19 cellular contexts compared by ENCODE assay signal in genomic region chr14:58014778-58015177, GRCh38.
DNase-seq lines count a peak whose midpoint lies in the region; ATAC-seq and TF ChIP-seq lines count a peak whose summit lies in the region.
"Had no signal": no experiment of that assay in that cellular context is flagged by ENCODE, and none has a peak within 500 bp of the region (broad histone marks: within the 10 kb centered on the region; RNA-seq: fewer than 3 reads in every experiment).

No MANE protein-coding gene starts in this region.

- ATAC-seq in GM23338 (peak; percentile 63), HG02588 (IDR thresholded peaks at IDR 0.05; ENCODE audit: unreplicated experiment) (no peak)
- ATAC-seq in stimulated activated effector memory CD8-positive, alpha-beta T cell treated with anti-CD3 and anti-CD28 coated beads, Interleukin-12 subunit alpha, Interleukin-12 subunit beta, amount 100 ng/mL, for 72 hours, result peak; percentile 19
- ATAC-seq: Right ventricle myocardium inferior had no signal

- H3K27ac Mint-ChIP-seq in GM23338 (no peak overlapping the region), endodermal cell (no peak overlapping the region)
- no peak overlapping the region for H3K27ac Mint-ChIP-seq in stimulated activated effector memory CD8-positive, alpha-beta T cell treated with anti-CD3 and anti-CD28 coated beads, Interleukin-12 subunit alpha, Interleukin-12 subunit beta, amount 100 ng/mL, for 72 hours
- H3K27ac Mint-ChIP-seq: B cell had no signal

- H3K27me3 ChIP-seq in GM23338 (ENCODE audit: insufficient read depth), result no peaks in the 10 kb centered on the region
- H3K27me3 ChIP-seq in endodermal cell (ENCODE audit: control insufficient read depth, insufficient read depth, low read length, poor library complexity, severe bottlenecking), result no peaks in the 10 kb centered on the region

- peak; percentile 5 for DNase-seq in DMS 273 (lab: John Stamatoyannopoulos, UW; ENCODE audit: unreplicated experiment)
- DNase-seq in DMS 273 treated with DMSO at 0.1 percent for 48 hours (lab: John Stamatoyannopoulos, UW), result no peak
- DNase-seq in GM23338 (ENCODE audit: low spot score), result peak; percentile 2
- no peak for DNase-seq in endodermal cell
- no peak for DNase-seq in stimulated activated effector memory CD8-positive, alpha-beta T cell treated with anti-CD3 and anti-CD28 coated beads, Interleukin-12 subunit alpha, Interleukin-12 subunit beta, amount 100 ng/mL, for 72 hours (ENCODE audit: low spot score in 2 of 2)
- no peak for DNase-seq in cerebellar nuclear complex (lab: John Stamatoyannopoulos, UW)
- no peak for DNase-seq in NCI-H345 (lab: John Stamatoyannopoulos, UW)
- DNase-seq: 8988T; DND-41; MM.1S; NCI-H1048; NCI-H1417 treated with DMSO at 0.1 percent for 48 hours; NCI-H187; NCI-H69; NK-92 treated with Interleukin-12 subunit alpha and Interleukin-12 subunit beta, amount 100 ng/mL, for 24 hours had no signal

- H3K36me3 Mint-ChIP-seq in GM23338 (ENCODE audit: low read depth) (no peaks in the 10 kb centered on the region), endodermal cell (ENCODE audit: low read depth) (no peaks in the 10 kb centered on the region)
- no peaks in the 10 kb centered on the region for H3K36me3 Mint-ChIP-seq in stimulated activated effector memory CD8-positive, alpha-beta T cell treated with anti-CD3 and anti-CD28 coated beads, Interleukin-12 subunit alpha, Interleukin-12 subunit beta, amount 100 ng/mL, for 72 hours
- H3K36me3 Mint-ChIP-seq: CD14-positive monocyte had no signal

- H3K9ac ChIP-seq in endodermal cell (ENCODE audit: extremely low read depth, low read length, poor library complexity, severe bottlenecking), result no peak overlapping the region

- H3K4me1 ChIP-seq in GM23338 (ENCODE audit: insufficient read depth) (no peaks in the 10 kb centered on the region), endodermal cell (ENCODE audit: control insufficient read depth, insufficient read depth, low read length) (no peaks in the 10 kb centered on the region)

- H3K36me3 ChIP-seq in GM23338 (ENCODE audit: insufficient read depth) (no peaks in the 10 kb centered on the region), endodermal cell (ENCODE audit: control insufficient read depth, insufficient read depth, low read length) (no peaks in the 10 kb centered on the region)

- H3K9me3 Mint-ChIP-seq in GM23338, result no peaks in the 10 kb centered on the region
- peaks cover 2% of the 10 kb centered on the region for H3K9me3 Mint-ChIP-seq in endodermal cell
- H3K9me3 Mint-ChIP-seq in stimulated activated effector memory CD8-positive, alpha-beta T cell treated with anti-CD3 and anti-CD28 coated beads, Interleukin-12 subunit alpha, Interleukin-12 subunit beta, amount 100 ng/mL, for 72 hours, result no peaks in the 10 kb centered on the region

- no peaks in the 10 kb centered on the region for H3K9me2 ChIP-seq in GM23338 (ENCODE audit: insufficient read depth)

- H3K4me3 Mint-ChIP-seq in GM23338 (no peak overlapping the region), endodermal cell (no peak overlapping the region)
- H3K4me3 Mint-ChIP-seq in stimulated activated effector memory CD8-positive, alpha-beta T cell treated with anti-CD3 and anti-CD28 coated beads, Interleukin-12 subunit alpha, Interleukin-12 subunit beta, amount 100 ng/mL, for 72 hours, result no peak overlapping the region
- H3K4me3 Mint-ChIP-seq: B cell, CD14-positive monocyte had no signal

- H3K4me3 ChIP-seq in GM23338, result no peak overlapping the region
- no peak overlapping the region for H3K4me3 ChIP-seq in endodermal cell (ENCODE audit: low read length)

- WGBS in endodermal cell (ENCODE audit: insufficient coverage in 1 of 2, insufficient read length in 1 of 2), 2 experiments, result 95 to 100% methylated on average over 2 of the region's 2 CpGs

- no peaks in the 10 kb centered on the region for H3K27me3 Mint-ChIP-seq in GM23338 (ENCODE audit: insufficient read depth, low read depth, poor library complexity)
- H3K27me3 Mint-ChIP-seq in endodermal cell (ENCODE audit: insufficient read depth), result no peaks in the 10 kb centered on the region

- no peaks in the 10 kb centered on the region for H3K4me1 Mint-ChIP-seq in GM23338
- peaks cover 5% of the 10 kb centered on the region for H3K4me1 Mint-ChIP-seq in endodermal cell
- no peaks in the 10 kb centered on the region for H3K4me1 Mint-ChIP-seq in stimulated activated effector memory CD8-positive, alpha-beta T cell treated with anti-CD3 and anti-CD28 coated beads, Interleukin-12 subunit alpha, Interleukin-12 subunit beta, amount 100 ng/mL, for 72 hours
- H3K4me1 Mint-ChIP-seq: B cell, CD14-positive monocyte had no signal

- peak in 1 of 2 experiments; percentile 39; a peak in 1 of 4 replicates for TF ChIP-seq CTCF in GM23338 (conservative IDR thresholded peaks at IDR 0.05; ENCODE audit: low read depth in 2 of 2)
- TF ChIP-seq CTCF in endodermal cell (conservative IDR thresholded peaks at IDR 0.05), result peak; percentile 62

- no peak overlapping the region for H3K27ac ChIP-seq in GM23338 (ENCODE audit: low read depth)
- H3K27ac ChIP-seq in endodermal cell (ENCODE audit: low read depth, low read length), result no peak overlapping the region

- no peaks in the 10 kb centered on the region for H4K20me1 ChIP-seq in GM23338 (replicated peaks; ENCODE audit: insufficient read depth)

- H3K4me2 ChIP-seq in GM23338, result no peak overlapping the region

- H3K79me2 ChIP-seq in GM23338 (replicated peaks; ENCODE audit: insufficient read depth), result no peaks in the 10 kb centered on the region

- no peak overlapping the region for H2AFZ ChIP-seq in GM23338

- H3K9me3 ChIP-seq in endodermal cell (ENCODE audit: control insufficient read depth, low read length), result peaks cover 5% of the 10 kb centered on the region

- H3F3A ChIP-seq in GM23338 (replicated peaks; ENCODE audit: low read depth), result no peaks in the 10 kb centered on the region

TF ChIP-seq in GM23338, 12 proteins besides CTCF, POLR2A, EP300 and RAD21 (continues in another document):
- TF ChIP-seq ZNF114 (CRISPR knock-in tag; IDR thresholded peaks at IDR 0.05) (no peak), ZNF462 (CRISPR knock-in tag; IDR thresholded peaks at IDR 0.05) (no peak)

Comparison
In these comparisons a context has a peak if more than half of its experiments do, and no peak if none do; other contexts are left out.
1. DNase-seq: peak in DMS 273 (single experiment) and GM23338 (single experiment); none in DMS 273 treated with DMSO at 0.1 percent for 48 hours (single experiment), endodermal cell (single experiment), stimulated activated effector memory CD8-positive, alpha-beta T cell treated with anti-CD3 and anti-CD28 coated beads, Interleukin-12 subunit alpha, Interleukin-12 subunit beta, amount 100 ng/mL, for 72 hours (0 of 2), cerebellar nuclear complex (0 of 2) and NCI-H345 (single experiment).